Comparison of ENCODE assay signal across 8 cellular contexts in the genomic region with DNA sequence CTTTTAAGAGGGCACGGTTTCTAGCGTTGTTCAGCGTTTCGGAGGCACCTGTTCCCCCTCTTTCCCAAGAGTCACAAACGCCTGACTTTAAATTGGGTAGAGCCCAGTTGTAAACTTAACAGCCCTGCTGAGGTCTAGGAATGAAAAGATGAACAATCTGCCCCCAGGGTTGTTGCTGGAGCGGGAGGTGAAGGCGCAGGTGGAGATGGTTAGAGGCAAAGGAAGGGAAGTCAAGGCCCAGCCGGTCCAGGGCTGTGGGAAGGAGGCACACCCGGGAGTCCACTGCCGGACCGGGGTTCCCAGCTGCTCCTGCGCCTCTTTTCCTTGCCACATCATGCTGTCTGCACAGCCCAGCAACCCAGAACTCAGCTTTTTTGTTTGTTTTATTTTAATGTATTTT. TPM values are rescaled to one million over a fixed set of nuclear protein-coding genes. Genes with fewer than 3 reads are reported as not detected.
DNase-seq lines count a peak whose midpoint lies in the region; ATAC-seq lines count a peak whose summit lies in the region.

No MANE protein-coding gene starts in this region.

- no peaks in the 10 kb centered on the region for H3K9me3 ChIP-seq in mesodermal cell (ENCODE audit: control insufficient read depth, low read length)
- H3K9me3 ChIP-seq in aorta (ENCODE audit: control insufficient read depth, low read length), result no peaks in the 10 kb centered on the region

- H3K27ac Mint-ChIP-seq in activated naive CD4-positive, alpha-beta T cell treated with anti-CD3 and anti-CD28 coated beads, Interleukin-2, amount 50 U/mL, for 24 hours, result no peak overlapping the region
- no peak overlapping the region for H3K27ac Mint-ChIP-seq in central memory CD8-positive, alpha-beta T cell (ENCODE audit: low read depth)

- WGBS in mesodermal cell (ENCODE audit: insufficient coverage in 2 of 2), 2 experiments, result 8 to 24% methylated on average over 8 to 12 of the region's 12 CpGs
- WGBS in aorta, 2 donors, result 38% methylated on average over 12 of the region's 12 CpGs

- ATAC-seq in central memory CD8-positive, alpha-beta T cell (replicated peaks; ENCODE audit: extremely low read depth, poor library complexity, severe bottlenecking), result no peak
- ATAC-seq in aorta (ENCODE audit: low FRiP score) (no peak), GM18868 (IDR thresholded peaks at IDR 0.05; ENCODE audit: unreplicated experiment) (no peak), HG03196 (IDR thresholded peaks at IDR 0.05; ENCODE audit: unreplicated experiment) (no peak)

- peak overlapping the region; percentile 91 for H3K4me3 Mint-ChIP-seq in activated naive CD4-positive, alpha-beta T cell treated with anti-CD3 and anti-CD28 coated beads, Interleukin-2, amount 50 U/mL, for 24 hours
- peak overlapping the region; percentile 89 for H3K4me3 Mint-ChIP-seq in central memory CD8-positive, alpha-beta T cell

- no peaks in the 10 kb centered on the region for H3K9me3 Mint-ChIP-seq in activated naive CD4-positive, alpha-beta T cell treated with anti-CD3 and anti-CD28 coated beads, Interleukin-2, amount 50 U/mL, for 24 hours
- H3K9me3 Mint-ChIP-seq in central memory CD8-positive, alpha-beta T cell, result no peaks in the 10 kb centered on the region

- H3K4me3 ChIP-seq in mesodermal cell (ENCODE audit: extremely low read depth, insufficient read depth, low read length, poor library complexity, severe bottlenecking) (peak overlapping the region; percentile 70), aorta (ENCODE audit: low read length in 2 of 2) (peak overlapping the region; percentile 71 to 76)

- intact Hi-C loops in aorta (cut with DNase I), result loop anchor here in 1 of 2 donors (2.0 kb wide), 1 partner anchor 46 kb away; a partner anchor contains a TSS

- H3K36me3 Mint-ChIP-seq in activated naive CD4-positive, alpha-beta T cell treated with anti-CD3 and anti-CD28 coated beads, Interleukin-2, amount 50 U/mL, for 24 hours, result no peaks in the 10 kb centered on the region
- peaks cover 2% of the 10 kb centered on the region for H3K36me3 Mint-ChIP-seq in central memory CD8-positive, alpha-beta T cell (ENCODE audit: insufficient read depth)

- no peaks in the 10 kb centered on the region for H3K27me3 Mint-ChIP-seq in activated naive CD4-positive, alpha-beta T cell treated with anti-CD3 and anti-CD28 coated beads, Interleukin-2, amount 50 U/mL, for 24 hours
- H3K27me3 Mint-ChIP-seq in central memory CD8-positive, alpha-beta T cell, result peaks cover 8% of the 10 kb centered on the region

- H3K4me1 Mint-ChIP-seq in activated naive CD4-positive, alpha-beta T cell treated with anti-CD3 and anti-CD28 coated beads, Interleukin-2, amount 50 U/mL, for 24 hours, result peaks cover 46% of the 10 kb centered on the region
- H3K4me1 Mint-ChIP-seq in central memory CD8-positive, alpha-beta T cell, result peaks cover 9% of the 10 kb centered on the region

- H3K4me1 ChIP-seq in mesodermal cell (ENCODE audit: control insufficient read depth, insufficient read depth, low read length, poor library complexity, severe bottlenecking) (peaks cover 21% of the 10 kb centered on the region), aorta (ENCODE audit: control insufficient read depth in 1 of 2, insufficient read depth in 2 of 2, low read length in 2 of 2) (no peaks in the 10 kb centered on the region)

- H3K27ac ChIP-seq in mesodermal cell (ENCODE audit: low read depth, low read length, severe bottlenecking) (no peak overlapping the region), aorta (ENCODE audit: low read depth in 1 of 2, low read length in 2 of 2) (no peak overlapping the region)

- no peak for DNase-seq in activated naive CD4-positive, alpha-beta T cell treated with Interleukin-2 at 50 U/mL for 16 hours
- DNase-seq in central memory CD8-positive, alpha-beta T cell (ENCODE audit: low spot score in 2 of 2), result no peak
- no peak for DNase-seq in aorta
- no peak for DNase-seq in COR-L47 (lab: John Stamatoyannopoulos, UW)

- no peaks in the 10 kb centered on the region for H3K27me3 ChIP-seq in aorta (ENCODE audit: control insufficient read depth in 1 of 2, insufficient read depth in 2 of 2, low read length in 1 of 2)

- H3K36me3 ChIP-seq in mesodermal cell (ENCODE audit: control insufficient read depth, insufficient read depth, low read length) (peaks cover 10% of the 10 kb centered on the region), aorta (ENCODE audit: control insufficient read depth in 1 of 2, insufficient read depth in 2 of 2, low read length in 1 of 2) (no peaks in the 10 kb centered on the region)

RNA-seq across cellular contexts. Expression of a gene that starts 0.8 kb away (rescaled TPM):
- polyA plus RNA-seq in mesodermal cell (2013, experiment 1 of 2), result 87.4 TPM
- polyA plus RNA-seq in mesodermal cell (2013, experiment 2 of 2), result 88.2 TPM
- 10 to 100 TPM; 39.7 to 43.1 TPM for total RNA-seq in aorta
- 10 to 100 TPM; 15.6 to 32.3 TPM for polyA plus RNA-seq in aorta

RNA-seq across cellular contexts. Expression of a gene that starts 45.0 kb away (rescaled TPM):
- polyA plus RNA-seq in mesodermal cell (2013, experiment 1 of 2), result 117 TPM
- 90.6 TPM for polyA plus RNA-seq in mesodermal cell (2013, experiment 2 of 2)
- 10 to 100 TPM; 59.5 to 61.5 TPM for total RNA-seq in aorta
- 10 to 100 TPM; 12.3 to 13.8 TPM for polyA plus RNA-seq in aorta

RNA-seq across cellular contexts. Expression of a gene that starts 52.5 kb away (rescaled TPM):
- 1.5 TPM for polyA plus RNA-seq in mesodermal cell (2013, experiment 1 of 2)
- polyA plus RNA-seq in mesodermal cell (2013, experiment 2 of 2), result 1.9 TPM
- not detected for total RNA-seq in aorta
- polyA plus RNA-seq in aorta, result not detected

RNA-seq across cellular contexts. Expression of a gene that starts 52.6 kb away (rescaled TPM):
- not detected for polyA plus RNA-seq in mesodermal cell (2013, experiment 1 of 2)
- polyA plus RNA-seq in mesodermal cell (2013, experiment 2 of 2), result not detected
- not detected for total RNA-seq in aorta
- polyA plus RNA-seq in aorta, result not detected
